In genomic region chr16:67580202-67580601, GRCh38 we compare ENCODE assay signal across 21 cellular contexts.
"Had no signal": no experiment of that assay in that cellular context is flagged by ENCODE, and none has a peak within 500 bp of the region (broad histone marks: within the 10 kb centered on the region; RNA-seq: fewer than 3 reads in every experiment).

No MANE protein-coding gene starts in this region.

- H3K9me3 ChIP-seq: gastrocnemius medialis, lower lobe of right lung, prostate gland, thyroid gland had no signal

- H3K4me1 ChIP-seq: gastrocnemius medialis, lower lobe of right lung, prostate gland, thyroid gland had no signal

- DNase-seq: effector CD8-positive, alpha-beta T cell; endodermal cell; foreskin fibroblast; gastrocnemius medialis; left ventricle myocardium superior; lower lobe of right lung; naive thymus-derived CD8-positive, alpha-beta T cell; right cardiac atrium; small intestine; stimulated activated CD4-positive, alpha-beta T cell treated with anti-CD3 and anti-CD28 coated beads, Interleukin-15, amount 100 ng/mL, for 24 hours; stimulated activated CD4-positive, alpha-beta T cell treated with anti-CD3 and anti-CD28 coated beads, Interleukin-2, amount 100 ng/mL, for 48 hours; stimulated activated naive CD4-positive, alpha-beta T cell; stimulated activated naive CD8-positive, alpha-beta T cell treated with anti-CD3 and anti-CD28 coated beads, Interleukin-15, amount 100 ng/mL, for 72 hours; thyroid gland had no signal

- ATAC-seq: esophagus mucosa; gastrocnemius medialis; left ventricle myocardium superior; lower lobe of right lung; naive thymus-derived CD8-positive, alpha-beta T cell; right cardiac atrium; stimulated activated naive CD8-positive, alpha-beta T cell treated with anti-CD3 and anti-CD28 coated beads, Interleukin-15, amount 100 ng/mL, for 72 hours had no signal

- H3K4me1 Mint-ChIP-seq: endodermal cell, neural crest cell had no signal

- H3K4me3 ChIP-seq: gastrocnemius medialis, lower lobe of right lung, prostate gland, thyroid gland had no signal

- H3K36me3 ChIP-seq: prostate gland, thyroid gland had no signal

- H3K4me3 Mint-ChIP-seq: endodermal cell; naive thymus-derived CD8-positive, alpha-beta T cell; neural crest cell; stimulated activated naive CD8-positive, alpha-beta T cell treated with anti-CD3 and anti-CD28 coated beads, Interleukin-15, amount 100 ng/mL, for 72 hours; type B pancreatic cell had no signal

- H3K27ac Mint-ChIP-seq: type B pancreatic cell had no signal

- H3K9me3 Mint-ChIP-seq: naive thymus-derived CD8-positive, alpha-beta T cell; neural crest cell; stimulated activated naive CD8-positive, alpha-beta T cell treated with anti-CD3 and anti-CD28 coated beads, Interleukin-15, amount 100 ng/mL, for 72 hours; type B pancreatic cell had no signal

- H3K27ac ChIP-seq: epithelial cell of prostate, gastrocnemius medialis, lower lobe of right lung, prostate gland, thyroid gland had no signal

- FAIRE-seq: colon, keratinocyte, small intestine had no signal

- H3K27me3 Mint-ChIP-seq: naive thymus-derived CD8-positive, alpha-beta T cell; stimulated activated naive CD8-positive, alpha-beta T cell treated with anti-CD3 and anti-CD28 coated beads, Interleukin-15, amount 100 ng/mL, for 72 hours; type B pancreatic cell had no signal

- H3K27me3 ChIP-seq: gastrocnemius medialis, thyroid gland had no signal
